Comparison of ENCODE assay signal across 26 cellular contexts in genomic region chr19:16405797-16406196, GRCh38.
"Had no signal": no experiment of that assay in that cellular context is flagged by ENCODE, and none has a peak within 500 bp of the region (broad histone marks: within the 10 kb centered on the region; RNA-seq: fewer than 3 reads in every experiment).

No MANE protein-coding gene starts in this region.

- H3K27ac Mint-ChIP-seq: nephron, neural progenitor cell, progenitor cell of endocrine pancreas had no signal

- H3K9me3 ChIP-seq: left ventricle myocardium inferior, neutrophil, ovary, right atrium auricular region, right lobe of liver, thyroid gland, transverse colon, upper lobe of left lung, vagina had no signal

- H2AFZ ChIP-seq: hepatocyte, neural progenitor cell had no signal

- H3K79me2 ChIP-seq: hepatocyte had no signal

- H3K27me3 Mint-ChIP-seq: naive thymus-derived CD8-positive, alpha-beta T cell; progenitor cell of endocrine pancreas; stimulated activated naive CD8-positive, alpha-beta T cell treated with anti-CD3 and anti-CD28 coated beads, Interleukin-15, amount 100 ng/mL, for 72 hours had no signal

- H3K4me2 ChIP-seq: hepatocyte, neural progenitor cell, smooth muscle cell had no signal

- H3K27me3 ChIP-seq: hepatocyte, neural progenitor cell, neutrophil, ovary, right atrium auricular region, right lobe of liver, thyroid gland, transverse colon, upper lobe of left lung, vagina had no signal

- H3K27ac ChIP-seq: hepatocyte, left ventricle myocardium inferior, neural progenitor cell, neutrophil, right lobe of liver, thyroid gland, transverse colon, upper lobe of left lung, vagina had no signal

- H3K4me1 Mint-ChIP-seq: neural progenitor cell had no signal

- H3K9me3 Mint-ChIP-seq: naive thymus-derived CD8-positive, alpha-beta T cell; nephron; neural progenitor cell; stimulated activated naive CD8-positive, alpha-beta T cell treated with anti-CD3 and anti-CD28 coated beads, Interleukin-15, amount 100 ng/mL, for 72 hours had no signal

- DNase-seq: islet precursor cell; left ventricle myocardium inferior; midbrain; occipital lobe; ovary; stimulated activated CD4-positive, alpha-beta T cell treated with anti-CD3 and anti-CD28 coated beads, Interleukin-12 subunit alpha, Interleukin-12 subunit beta, amount 100 ng/mL, for 4 hours; stimulated activated CD4-positive, alpha-beta T cell treated with anti-CD3 and anti-CD28 coated beads, Interleukin-15, amount 100 ng/mL, for 24 hours; stimulated activated CD4-positive, alpha-beta T cell treated with anti-CD3 and anti-CD28 coated beads, Interleukin-2, amount 100 ng/mL, for 24 hours; stimulated activated CD4-positive, alpha-beta T cell treated with anti-CD3 and anti-CD28 coated beads, Interleukin-4, amount 100 ng/mL, for 1 hour; stimulated activated naive CD4-positive, alpha-beta T cell treated with Interleukin-2 at 50 U/mL for 16 hours; stimulated activated naive CD8-positive, alpha-beta T cell treated with anti-CD3 and anti-CD28 coated beads, Interleukin-15, amount 100 ng/mL, for 72 hours; substantia nigra; thyroid gland; transverse colon had no signal

- H3K4me3 Mint-ChIP-seq: naive thymus-derived CD8-positive, alpha-beta T cell; nephron; neural progenitor cell; stimulated activated naive CD8-positive, alpha-beta T cell treated with anti-CD3 and anti-CD28 coated beads, Interleukin-15, amount 100 ng/mL, for 72 hours had no signal

- ATAC-seq: naive thymus-derived CD8-positive, alpha-beta T cell; right lobe of liver; stimulated activated naive CD8-positive, alpha-beta T cell treated with anti-CD3 and anti-CD28 coated beads, Interleukin-15, amount 100 ng/mL, for 72 hours had no signal

- H3K4me3 ChIP-seq: hepatocyte, left ventricle myocardium inferior, lung, neural progenitor cell, ovary, right atrium auricular region, right lobe of liver, smooth muscle cell, thyroid gland, transverse colon, upper lobe of left lung, vagina had no signal

- H3K4me1 ChIP-seq: neural progenitor cell, right lobe of liver, thyroid gland, transverse colon, upper lobe of left lung, vagina had no signal

- H3K36me3 ChIP-seq: neural progenitor cell, ovary had no signal
